ENCODE assay signal across 14 cellular contexts in the genomic region with DNA sequence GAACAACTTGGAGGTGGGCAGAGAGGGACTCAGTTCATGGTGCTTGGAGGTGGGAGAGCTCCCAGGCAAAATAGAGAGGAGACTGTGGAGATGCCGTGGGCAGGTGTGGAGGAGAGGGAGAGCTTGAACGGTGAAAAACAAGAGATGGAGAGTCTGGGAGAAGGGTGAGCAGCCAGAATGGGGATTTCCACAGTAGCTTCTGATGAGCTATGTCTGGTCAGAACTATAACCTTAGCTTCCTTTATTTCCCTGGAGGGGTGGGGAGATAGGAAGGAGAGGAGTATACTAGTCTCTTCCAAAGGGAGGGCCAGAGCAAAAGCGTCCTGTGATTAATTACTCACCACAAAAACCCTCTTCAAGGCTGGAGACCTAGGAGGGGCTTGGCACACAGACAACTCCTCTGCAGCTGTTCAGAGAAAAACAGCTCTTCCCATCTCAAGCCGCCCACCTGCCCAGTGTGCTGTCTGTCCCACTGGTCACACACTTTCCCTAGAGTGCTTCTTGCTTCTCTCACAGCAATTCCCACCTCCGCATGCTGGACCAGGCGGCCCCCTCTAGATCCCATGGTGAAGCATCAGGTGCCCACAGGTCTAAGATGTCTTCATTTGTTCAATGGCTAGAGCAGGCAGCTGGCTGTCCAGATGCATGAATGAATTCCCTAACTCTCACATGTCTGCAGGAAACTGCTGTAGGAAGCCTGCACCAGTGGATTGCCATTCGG. TPM values are rescaled to one million over a fixed set of nuclear protein-coding genes. Genes with fewer than 3 reads are reported as not detected.
A peak's percentile ranks its signal among the peaks of the same experiment; 100 is the strongest.
DNase-seq lines count a peak whose midpoint lies in the region; ATAC-seq, FAIRE-seq and TF ChIP-seq lines count a peak whose summit lies in the region.
"Had no signal": no experiment of that assay in that cellular context is flagged by ENCODE, and none has a peak within 500 bp of the region (broad histone marks: within the 10 kb centered on the region; RNA-seq: fewer than 3 reads in every experiment).

No MANE protein-coding gene starts in this region.

- no peak for TF ChIP-seq CTCF in right atrium auricular region (IDR thresholded peaks at IDR 0.05)
- TF ChIP-seq CTCF in foreskin keratinocyte (conservative IDR thresholded peaks at IDR 0.05) = no peak

- no peak overlapping the region for H3K4me3 ChIP-seq in right atrium auricular region
- H3K4me3 ChIP-seq: adrenal gland had no signal

- H3K27ac Mint-ChIP-seq in T-helper 17 cell = no peak overlapping the region
- H3K27ac Mint-ChIP-seq: natural killer cell treated with Interleukin-12 subunit alpha and Interleukin-12 subunit beta and Interleukin-15 and Interleukin-18, amount 100 ng/mL, for 72 hours; stimulated activated naive CD8-positive, alpha-beta T cell treated with anti-CD3 and anti-CD28 coated beads, Interleukin-15, amount 100 ng/mL, for 72 hours had no signal

- H3K36me3 ChIP-seq in right atrium auricular region = no peaks in the 10 kb centered on the region
- H3K36me3 ChIP-seq: adrenal gland had no signal

- peaks cover 25% of the 10 kb centered on the region for H3K27me3 Mint-ChIP-seq in T-helper 17 cell
- H3K27me3 Mint-ChIP-seq: stimulated activated naive CD8-positive, alpha-beta T cell treated with anti-CD3 and anti-CD28 coated beads, Interleukin-15, amount 100 ng/mL, for 72 hours had no signal

- H3K4me3 Mint-ChIP-seq in T-helper 17 cell = no peak overlapping the region
- H3K4me3 Mint-ChIP-seq: natural killer cell treated with Interleukin-12 subunit alpha and Interleukin-12 subunit beta and Interleukin-15 and Interleukin-18, amount 100 ng/mL, for 72 hours; stimulated activated naive CD8-positive, alpha-beta T cell treated with anti-CD3 and anti-CD28 coated beads, Interleukin-15, amount 100 ng/mL, for 72 hours had no signal

- ATAC-seq in Right ventricle myocardium inferior (peak; percentile 20), foreskin keratinocyte (peak; percentile 72), T-helper 17 cell (no peak), HG02588 (IDR thresholded peaks at IDR 0.05; ENCODE audit: unreplicated experiment) (no peak), HG03135 (IDR thresholded peaks at IDR 0.05; ENCODE audit: unreplicated experiment) (no peak)
- ATAC-seq: natural killer cell treated with Interleukin-12 subunit alpha and Interleukin-12 subunit beta and Interleukin-15 and Interleukin-18, amount 100 ng/mL, for 72 hours; stimulated activated naive CD8-positive, alpha-beta T cell treated with anti-CD3 and anti-CD28 coated beads, Interleukin-15, amount 100 ng/mL, for 72 hours had no signal

- H3K27ac ChIP-seq in right atrium auricular region (no peak overlapping the region), foreskin keratinocyte (no peak overlapping the region)
- H3K27ac ChIP-seq: adrenal gland had no signal

- intact Hi-C loops in Right ventricle myocardium inferior (cut with DNase I) = no loop called here

- FAIRE-seq in urothelium cell line (lab: Jason Lieb, UNC) = no peak

- peak; percentile 51 for DNase-seq in Right ventricle myocardium inferior (ENCODE audit: missing footprints)
- DNase-seq in right atrium auricular region (ENCODE audit: low spot score) = no peak
- peak; percentile 12 for DNase-seq in UCSD-AML1 (lab: John Stamatoyannopoulos, UW; ENCODE audit: unreplicated experiment)
- peak; percentile 58 to 77 for DNase-seq in foreskin keratinocyte
- DNase-seq in urothelium cell line (ENCODE audit: low spot score) = peak; percentile 21
- DNase-seq in T-helper 17 cell = no peak
- DNase-seq: activated CD8-positive, alpha-beta memory T cell treated with anti-CD3 and anti-CD28 coated beads, Interleukin-2, amount 50 U/mL, for 48 hours; DND-41; NCI-H1436 treated with DMSO at 0.1 percent for 48 hours; stimulated activated naive CD8-positive, alpha-beta T cell treated with anti-CD3 and anti-CD28 coated beads, Interleukin-15, amount 100 ng/mL, for 72 hours had no signal

- H3K9me3 ChIP-seq in right atrium auricular region (no peaks in the 10 kb centered on the region), T-helper 17 cell (ENCODE audit: control insufficient read depth, low read length, poor library complexity, severe bottlenecking) (no peaks in the 10 kb centered on the region)
- H3K9me3 ChIP-seq: adrenal gland had no signal

- peaks cover 0 to 9% of the 10 kb centered on the region in 2 donors for H3K4me1 ChIP-seq in right atrium auricular region
- peaks cover 6% of the 10 kb centered on the region for H3K4me1 ChIP-seq in foreskin keratinocyte

- H3K4me1 Mint-ChIP-seq in T-helper 17 cell = no peaks in the 10 kb centered on the region

- H3K36me3 Mint-ChIP-seq in T-helper 17 cell (ENCODE audit: low read depth) = peaks cover 8% of the 10 kb centered on the region
- H3K36me3 Mint-ChIP-seq: natural killer cell treated with Interleukin-12 subunit alpha and Interleukin-12 subunit beta and Interleukin-15 and Interleukin-18, amount 100 ng/mL, for 72 hours had no signal

- no peaks in the 10 kb centered on the region for H3K27me3 ChIP-seq in right atrium auricular region
- H3K27me3 ChIP-seq in foreskin keratinocyte = no peaks in the 10 kb centered on the region
- H3K27me3 ChIP-seq: adrenal gland had no signal

RNA-seq across cellular contexts. Expression of a gene that starts 41.9 kb away (rescaled TPM):
- total RNA-seq in Right ventricle myocardium inferior = not detected
- total RNA-seq in right atrium auricular region = not detected
- total RNA-seq in foreskin keratinocyte = not detected in 2 replicates
- polyA plus RNA-seq in foreskin keratinocyte = not detected in 2 replicates
- under 1 TPM; 0.52 to 0.99 TPM for total RNA-seq in T-helper 17 cell
- total RNA-seq: natural killer cell treated with Interleukin-12 subunit alpha and Interleukin-12 subunit beta and Interleukin-15 and Interleukin-18, amount 100 ng/mL, for 72 hours had no signal
- polyA plus RNA-seq: adrenal gland had no signal

RNA-seq across cellular contexts. Expression of a gene that starts 52.0 kb away (rescaled TPM):
- total RNA-seq in Right ventricle myocardium inferior (not detected), right atrium auricular region (not detected), foreskin keratinocyte (0.14 and 2.5 TPM in 2 replicates), T-helper 17 cell (under 1 TPM in 1 of 2 donors, not detected in 1; 0.73 TPM)
- 0.11 and 0.51 TPM in 2 replicates for polyA plus RNA-seq in foreskin keratinocyte
- total RNA-seq: adrenal gland had no signal

Comparison
In these comparisons a context has a peak if more than half of its experiments do, and no peak if none do; other contexts are left out.
1. DNase-seq: peak in Right ventricle myocardium inferior (single experiment), UCSD-AML1 (single experiment), foreskin keratinocyte (2 of 2) and urothelium cell line (single experiment); none in right atrium auricular region (single experiment) and T-helper 17 cell (0 of 3).
2. ATAC-seq: peak in Right ventricle myocardium inferior (single experiment) and foreskin keratinocyte (single experiment); none in T-helper 17 cell (single experiment), HG02588 (single experiment) and HG03135 (single experiment).